10 cellular contexts compared by ENCODE assay signal in the genomic region with DNA sequence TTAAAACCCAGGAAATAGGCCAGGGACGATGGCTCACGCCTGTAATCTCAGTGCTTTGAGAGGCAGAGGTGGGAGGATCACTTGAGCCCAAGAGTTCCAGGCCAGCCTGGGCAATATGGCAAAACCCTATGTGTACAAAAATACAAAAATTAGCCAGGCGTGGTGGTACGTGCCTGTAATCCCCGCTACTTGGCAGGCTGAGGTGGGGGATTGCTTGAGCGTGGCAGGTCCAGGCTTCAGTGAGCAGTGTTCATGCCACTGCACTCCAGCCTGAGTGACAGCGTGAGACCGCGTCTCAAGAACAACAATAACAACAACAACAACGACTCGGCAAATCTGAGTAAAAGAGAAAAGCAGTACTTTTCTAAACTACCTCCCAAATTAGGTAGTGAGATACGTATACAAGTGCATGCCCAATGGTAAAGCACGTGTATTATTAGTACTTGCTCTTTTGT. TPM values are rescaled to one million over a fixed set of nuclear protein-coding genes. Genes with fewer than 3 reads are reported as not detected.
DNase-seq lines count a peak whose midpoint lies in the region; ATAC-seq and TF ChIP-seq lines count a peak whose summit lies in the region.
"Had no signal": no experiment of that assay in that cellular context is flagged by ENCODE, and none has a peak within 500 bp of the region (broad histone marks: within the 10 kb centered on the region; RNA-seq: fewer than 3 reads in every experiment).

No MANE protein-coding gene starts in this region.

- peak overlapping the region; percentile 77 for H3K4me3 ChIP-seq in CD4-positive, CD25-positive, alpha-beta regulatory T cell (ENCODE audit: low read depth, low read length)
- H3K4me3 ChIP-seq in upper lobe of left lung = no peak overlapping the region

- CTCF ChIA-PET in WTC11 (lab: Charles Lee) = interaction anchor here (1.1 kb wide), 1 partner anchor 19 kb away, joined by 5 read pairs; no protein-coding TSS in a partner anchor

- no peaks in the 10 kb centered on the region for H3K9me3 ChIP-seq in CD4-positive, CD25-positive, alpha-beta regulatory T cell (ENCODE audit: control insufficient read depth in 2 of 2, low read length in 2 of 2)
- H3K9me3 ChIP-seq in upper lobe of left lung = no peaks in the 10 kb centered on the region

- 91 to 93% methylated on average over 13 of the region's 13 CpGs for WGBS in upper lobe of left lung, 2 donors

- H3K27ac Mint-ChIP-seq in CD4-positive, CD25-positive, alpha-beta regulatory T cell = peak overlapping the region; percentile 46 to 89 (median 80)
- H3K27ac Mint-ChIP-seq in WTC11 = peak overlapping the region; percentile 58

- H3K27me3 ChIP-seq in CD4-positive, CD25-positive, alpha-beta regulatory T cell (ENCODE audit: control insufficient read depth, insufficient read depth, low read length) = no peaks in the 10 kb centered on the region
- no peaks in the 10 kb centered on the region for H3K27me3 ChIP-seq in upper lobe of left lung

- H3K4me1 Mint-ChIP-seq in CD4-positive, CD25-positive, alpha-beta regulatory T cell = peaks cover 67 to 82% (median 71%) of the 10 kb centered on the region in 4 donors
- peaks cover 57% of the 10 kb centered on the region for H3K4me1 Mint-ChIP-seq in WTC11

- no peak for ATAC-seq in CD4-positive, CD25-positive, alpha-beta regulatory T cell (ENCODE audit: low read depth in 2 of 2)
- ATAC-seq in GM18907 (IDR thresholded peaks at IDR 0.05; ENCODE audit: unreplicated experiment) (peak; percentile 83), HG02885 (IDR thresholded peaks at IDR 0.05; ENCODE audit: poor library complexity, unreplicated experiment) (peak; percentile 82), WTC11 (peak; percentile 19; the same call in 1 of the 2 replicates), upper lobe of left lung (ENCODE audit: low FRiP score in 2 of 2) (no peak)

- H3K36me3 Mint-ChIP-seq in CD4-positive, CD25-positive, alpha-beta regulatory T cell = peaks cover 16% of the 10 kb centered on the region
- 0 out of 2 replicates have a peak, but pooled peaks cover 3% of the 10 kb centered on the region for H3K36me3 Mint-ChIP-seq in WTC11

- TF ChIP-seq POLR2A in upper lobe of left lung (IDR thresholded peaks at IDR 0.05) = no peak

- H3K36me3 ChIP-seq in CD4-positive, CD25-positive, alpha-beta regulatory T cell (ENCODE audit: control insufficient read depth, insufficient read depth, low read length) = no peaks in the 10 kb centered on the region
- no peaks in the 10 kb centered on the region for H3K36me3 ChIP-seq in upper lobe of left lung

- no peaks in the 10 kb centered on the region for H3K27me3 Mint-ChIP-seq in CD4-positive, CD25-positive, alpha-beta regulatory T cell
- no peaks in the 10 kb centered on the region for H3K27me3 Mint-ChIP-seq in WTC11 (ENCODE audit: low read depth)

- H3K4me3 Mint-ChIP-seq in CD4-positive, CD25-positive, alpha-beta regulatory T cell = peak overlapping the region in 3 of 4 donors; percentile 17 to 63 (median 43)
- no peak overlapping the region for H3K4me3 Mint-ChIP-seq in WTC11

- no peak for TF ChIP-seq EP300 in upper lobe of left lung (IDR thresholded peaks at IDR 0.05)

- POLR2A ChIA-PET in WTC11 (lab: Charles Lee) = no interaction called here

- peaks cover 53% of the 10 kb centered on the region for H3K4me1 ChIP-seq in CD4-positive, CD25-positive, alpha-beta regulatory T cell (ENCODE audit: control insufficient read depth, insufficient read depth, low read length, poor library complexity, severe bottlenecking)
- peaks cover 29 to 41% (median 36%) of the 10 kb centered on the region in 4 donors for H3K4me1 ChIP-seq in upper lobe of left lung

- H3K9me3 Mint-ChIP-seq in CD4-positive, CD25-positive, alpha-beta regulatory T cell = peaks cover 0 to 6% (median 0%) of the 10 kb centered on the region in 7 donors
- H3K9me3 Mint-ChIP-seq in WTC11 = no peaks in the 10 kb centered on the region

- TF ChIP-seq CTCF in WTC11 (IDR thresholded peaks at IDR 0.05) = no peak
- no peak for TF ChIP-seq CTCF in upper lobe of left lung (IDR thresholded peaks at IDR 0.05)

- no peak for DNase-seq in CD4-positive, CD25-positive, alpha-beta regulatory T cell
- DNase-seq in WTC11 (ENCODE audit: low spot score) (no peak), RPMI8226 (no peak), upper lobe of left lung (no peak), NCI-H1694 (lab: John Stamatoyannopoulos, UW) (no peak), dermis blood vessel endothelial cell (no peak)
- DNase-seq: C1 segment of cervical spinal cord, NCI-H226 had no signal

- H3K27ac ChIP-seq in CD4-positive, CD25-positive, alpha-beta regulatory T cell (ENCODE audit: insufficient read depth, low read length, poor library complexity, severe bottlenecking) = peak overlapping the region; percentile 65
- no peak overlapping the region for H3K27ac ChIP-seq in upper lobe of left lung

TF ChIP-seq in WTC11, 78 proteins besides CTCF, POLR2A, EP300 and RAD21:
- TF ChIP-seq PRRX2 (CRISPR knock-in tag; IDR thresholded peaks at IDR 0.05) = no peak
- TF ChIP-seq RORB (CRISPR knock-in tag; IDR thresholded peaks at IDR 0.05) = no peak
- TF ChIP-seq USF2 (CRISPR knock-in tag; IDR thresholded peaks at IDR 0.05) = no peak
- TF ChIP-seq CDX4 (CRISPR knock-in tag; IDR thresholded peaks at IDR 0.05; ENCODE audit: borderline replicate concordance) = no peak
- TF ChIP-seq, protein P1, sequence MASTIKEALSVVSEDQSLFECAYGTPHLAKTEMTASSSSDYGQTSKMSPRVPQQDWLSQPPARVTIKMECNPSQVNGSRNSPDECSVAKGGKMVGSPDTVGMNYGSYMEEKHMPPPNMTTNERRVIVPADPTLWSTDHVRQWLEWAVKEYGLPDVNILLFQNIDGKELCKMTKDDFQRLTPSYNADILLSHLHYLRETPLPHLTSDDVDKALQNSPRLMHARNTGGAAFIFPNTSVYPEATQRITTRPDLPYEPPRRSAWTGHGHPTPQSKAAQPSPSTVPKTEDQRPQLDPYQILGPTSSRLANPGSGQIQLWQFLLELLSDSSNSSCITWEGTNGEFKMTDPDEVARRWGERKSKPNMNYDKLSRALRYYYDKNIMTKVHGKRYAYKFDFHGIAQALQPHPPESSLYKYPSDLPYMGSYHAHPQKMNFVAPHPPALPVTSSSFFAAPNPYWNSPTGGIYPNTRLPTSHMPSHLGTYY (CRISPR knock-in tag; IDR thresholded peaks at IDR 0.05) = no peak
- TF ChIP-seq, protein P2, sequence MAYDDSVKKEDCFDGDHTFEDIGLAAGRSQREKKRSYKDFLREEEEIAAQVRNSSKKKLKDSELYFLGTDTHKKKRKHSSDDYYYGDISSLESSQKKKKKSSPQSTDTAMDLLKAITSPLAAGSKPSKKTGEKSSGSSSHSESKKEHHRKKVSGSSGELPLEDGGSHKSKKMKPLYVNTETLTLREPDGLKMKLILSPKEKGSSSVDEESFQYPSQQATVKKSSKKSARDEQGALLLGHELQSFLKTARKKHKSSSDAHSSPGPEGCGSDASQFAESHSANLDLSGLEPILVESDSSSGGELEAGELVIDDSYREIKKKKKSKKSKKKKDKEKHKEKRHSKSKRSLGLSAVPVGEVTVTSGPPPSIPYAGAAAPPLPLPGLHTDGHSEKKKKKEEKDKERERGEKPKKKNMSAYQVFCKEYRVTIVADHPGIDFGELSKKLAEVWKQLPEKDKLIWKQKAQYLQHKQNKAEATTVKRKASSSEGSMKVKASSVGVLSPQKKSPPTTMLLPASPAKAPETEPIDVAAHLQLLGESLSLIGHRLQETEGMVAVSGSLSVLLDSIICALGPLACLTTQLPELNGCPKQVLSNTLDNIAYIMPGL (CRISPR knock-in tag; IDR thresholded peaks at IDR 0.05) = no peak

RNA-seq across cellular contexts. Expression of gene NDUFC1, which starts 13.0 kb away (rescaled TPM):
- 23.2 TPM for total RNA-seq in CD4-positive, CD25-positive, alpha-beta regulatory T cell
- 100 to 1,000 TPM; 174 to 207 (median 191) TPM for polyA plus RNA-seq in CD4-positive, CD25-positive, alpha-beta regulatory T cell
- total RNA-seq in WTC11 (2021) (61.7 to 72.3 TPM (median 64.5 TPM) in 3 replicates), upper lobe of left lung (10 to 100 TPM; 17.9 to 49.2 (median 34.6) TPM), dermis blood vessel endothelial cell (43.2 and 49.2 TPM in 2 replicates)

RNA-seq across cellular contexts. Expression of gene NAA15, which starts 13.9 kb away (rescaled TPM):
- 48.8 TPM for total RNA-seq in CD4-positive, CD25-positive, alpha-beta regulatory T cell
- polyA plus RNA-seq in CD4-positive, CD25-positive, alpha-beta regulatory T cell = 10 to 100 TPM; 32.5 to 46.8 (median 35.1) TPM
- total RNA-seq in WTC11 (2021) (81.4 to 98.9 TPM (median 81.6 TPM) in 3 replicates), upper lobe of left lung (10 to 100 TPM; 11.0 to 37.7 (median 31.3) TPM), dermis blood vessel endothelial cell (23.7 and 34.6 TPM in 2 replicates)

RNA-seq across cellular contexts. Expression of gene MGARP, which starts 35.2 kb away (rescaled TPM):
- total RNA-seq in CD4-positive, CD25-positive, alpha-beta regulatory T cell = 0.49 TPM
- polyA plus RNA-seq in CD4-positive, CD25-positive, alpha-beta regulatory T cell = under 1 TPM in 3 of 4 donors, not detected in 1; 0.18 to 0.37 (median 0.37) TPM
- total RNA-seq in WTC11 (2021) = 4.6 to 7.5 TPM (median 6.2 TPM) in 3 replicates
- under 1 TPM in 2 of 6 donors, not detected in 4; 0.43 to 0.98 TPM for total RNA-seq in upper lobe of left lung
- total RNA-seq in dermis blood vessel endothelial cell = 0.68 and 2.9 TPM in 2 replicates

Comparison
In these comparisons a context has a peak if more than half of its experiments do, and no peak if none do; other contexts are left out.
1. ATAC-seq: peak in GM18907 (single experiment), HG02885 (single experiment) and WTC11 (single experiment); none in CD4-positive, CD25-positive, alpha-beta regulatory T cell (0 of 2) and upper lobe of left lung (0 of 2).